Comparison of ENCODE assay signal across 18 cellular contexts in the genomic region with DNA sequence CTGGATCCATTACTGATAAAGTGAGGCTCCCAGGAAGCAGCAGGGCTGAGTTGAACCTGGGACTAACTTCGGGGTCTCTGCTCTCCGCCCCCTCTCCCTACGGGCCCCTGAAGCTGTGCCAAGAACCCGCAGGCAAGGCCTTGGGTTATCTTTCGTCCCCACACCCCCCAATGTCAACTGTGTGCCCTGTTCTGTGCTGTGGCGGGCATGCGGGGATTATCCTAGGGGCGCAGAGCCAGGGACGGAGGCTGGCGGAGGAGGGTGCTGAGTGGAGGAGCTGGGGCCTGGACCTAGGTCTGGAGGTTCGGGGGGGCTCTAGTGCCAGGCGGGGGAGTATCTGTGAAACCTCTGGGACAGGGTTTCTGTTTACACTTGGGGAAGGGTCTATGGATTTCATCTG. TPM values are rescaled to one million over a fixed set of nuclear protein-coding genes. Genes with fewer than 3 reads are reported as not detected.
DNase-seq lines count a peak whose midpoint lies in the region; ATAC-seq and TF ChIP-seq lines count a peak whose summit lies in the region.
"Had no signal": no experiment of that assay in that cellular context is flagged by ENCODE, and none has a peak within 500 bp of the region (broad histone marks: within the 10 kb centered on the region; RNA-seq: fewer than 3 reads in every experiment).

No MANE protein-coding gene starts in this region.

- H3K4me2 ChIP-seq in hepatocyte = peak overlapping the region; percentile 97

- no peaks in the 10 kb centered on the region for H4K20me1 ChIP-seq in hepatocyte (ENCODE audit: insufficient read depth, poor library complexity, severe bottlenecking)

- H3K4me1 ChIP-seq in hepatocyte (ENCODE audit: insufficient read depth) = peaks cover 12% of the 10 kb centered on the region

- POLR2A ChIA-PET in CD4-positive, alpha-beta T cell (lab: Charles Lee) = interaction anchor here (1.3 to 3.2 kb wide), 3 partner anchors 24 to 52 kb away, joined by 4 to 20 read pairs (median 5); partner anchors contain the start of gene IL27RA

- no peaks in the 10 kb centered on the region for H3K9me3 ChIP-seq in CD4-positive, alpha-beta T cell (ENCODE audit: control insufficient read depth, low read length)
- H3K9me3 ChIP-seq in hepatocyte (ENCODE audit: low read depth) = no peaks in the 10 kb centered on the region
- H3K9me3 ChIP-seq: prostate gland had no signal

- H3K79me2 ChIP-seq in hepatocyte = no peaks in the 10 kb centered on the region

- no peak overlapping the region for H3K27ac ChIP-seq in CD4-positive, alpha-beta T cell (ENCODE audit: low read depth, low read length)
- H3K27ac ChIP-seq in hepatocyte = peak overlapping the region; percentile 77

- CTCF ChIA-PET in CD4-positive, alpha-beta T cell (lab: Charles Lee) = interaction anchor here (0.7 kb wide), 1 partner anchor 26 kb away, joined by 3 read pairs; the partner anchor contains the start of gene RFX1

- TF ChIP-seq CTCF in CD4-positive, alpha-beta T cell (IDR thresholded peaks at IDR 0.05) = no peak
- TF ChIP-seq CTCF in hepatocyte (IDR thresholded peaks at IDR 0.05; ENCODE audit: poor library complexity) = no peak
- TF ChIP-seq CTCF in progenitor cell of endocrine pancreas (IDR thresholded peaks at IDR 0.05; ENCODE audit: unreplicated experiment) = no peak

- no peaks in the 10 kb centered on the region for H3K36me3 ChIP-seq in hepatocyte (replicated peaks; ENCODE audit: insufficient read depth, low read depth)
- H3K36me3 ChIP-seq: prostate gland had no signal

- H3K4me3 ChIP-seq in hepatocyte = no peak overlapping the region

- ATAC-seq in CD4-positive, alpha-beta T cell (ENCODE audit: poor library complexity) = no peak
- no peak for ATAC-seq in GM18907 (IDR thresholded peaks at IDR 0.05; ENCODE audit: unreplicated experiment)
- ATAC-seq in GM21737 (IDR thresholded peaks at IDR 0.05; ENCODE audit: unreplicated experiment) = no peak
- ATAC-seq in HG02852 (IDR thresholded peaks at IDR 0.05; ENCODE audit: unreplicated experiment) = no peak

- no peaks in the 10 kb centered on the region for H3K9me2 ChIP-seq in hepatocyte (replicated peaks; ENCODE audit: insufficient read depth)

- H3K4me3 Mint-ChIP-seq in CD4-positive, alpha-beta T cell = peak overlapping the region; percentile 51
- H3K4me3 Mint-ChIP-seq in IgD-negative memory B cell (peak overlapping the region; percentile 3 to 73 (median 34)), progenitor cell of endocrine pancreas (ENCODE audit: low read depth) (no peak overlapping the region)

- no peaks in the 10 kb centered on the region for H3K27me3 Mint-ChIP-seq in CD4-positive, alpha-beta T cell
- peaks cover 2% of the 10 kb centered on the region for H3K27me3 Mint-ChIP-seq in IgD-negative memory B cell
- no peaks in the 10 kb centered on the region for H3K27me3 Mint-ChIP-seq in progenitor cell of endocrine pancreas

- intact Hi-C loops in CD4-positive, alpha-beta T cell (cut with DNase I, micrococcal nuclease) = no loop called here

- no peaks in the 10 kb centered on the region for H3K27me3 ChIP-seq in CD4-positive, alpha-beta T cell (ENCODE audit: control insufficient read depth, insufficient read depth, low read length)
- H3K27me3 ChIP-seq in hepatocyte = no peaks in the 10 kb centered on the region

- H2AFZ ChIP-seq in hepatocyte = no peak overlapping the region

- H3K9me3 Mint-ChIP-seq in CD4-positive, alpha-beta T cell = no peaks in the 10 kb centered on the region
- H3K9me3 Mint-ChIP-seq in IgD-negative memory B cell (no peaks in the 10 kb centered on the region), progenitor cell of endocrine pancreas (ENCODE audit: low read depth) (no peaks in the 10 kb centered on the region)

- no peak for DNase-seq in CD4-positive, alpha-beta T cell
- no peak for DNase-seq in hepatocyte (ENCODE audit: low spot score)
- no peak for DNase-seq in progenitor cell of endocrine pancreas (ENCODE audit: low spot score, unreplicated experiment)
- DNase-seq in activated gamma-delta T cell (lab: John Stamatoyannopoulos, UW) = no peak
- DNase-seq: activated effector memory CD4-positive, alpha-beta T cell treated with Interleukin-2 at 50 U/mL for 16 hours; AML-193; cortex of kidney; DMS79; NCI-H187; NCI-H526 treated with DMSO at 0.1 percent for 48 hours had no signal

- peaks cover 41% of the 10 kb centered on the region for H3K4me1 Mint-ChIP-seq in CD4-positive, alpha-beta T cell (ENCODE audit: low read depth)
- H3K4me1 Mint-ChIP-seq in IgD-negative memory B cell (peaks cover 17 to 35% (median 21%) of the 10 kb centered on the region in 3 donors), progenitor cell of endocrine pancreas (ENCODE audit: low read depth) (no peaks in the 10 kb centered on the region)

- peaks cover 4% of the 10 kb centered on the region for H3K36me3 Mint-ChIP-seq in CD4-positive, alpha-beta T cell (ENCODE audit: low read depth)
- H3K36me3 Mint-ChIP-seq in IgD-negative memory B cell (peaks cover 3% of the 10 kb centered on the region), progenitor cell of endocrine pancreas (ENCODE audit: insufficient read depth) (peaks cover 3% of the 10 kb centered on the region)

- WGBS in hepatocyte (ENCODE audit: low lambda C conversion rate, missing lambda C conversion rate) = 83% methylated on average over 11 of the region's 12 CpGs

- H3K27ac Mint-ChIP-seq in CD4-positive, alpha-beta T cell = peak overlapping the region; percentile 72
- peak overlapping the region; percentile 23 to 50 (median 46) for H3K27ac Mint-ChIP-seq in IgD-negative memory B cell
- peak overlapping the region; percentile 56 for H3K27ac Mint-ChIP-seq in progenitor cell of endocrine pancreas

RNA-seq across cellular contexts. Expression of gene RFX1, which starts 26.4 kb away (rescaled TPM):
- 10 to 100 TPM; 14.6 to 16.3 TPM for total RNA-seq in CD4-positive, alpha-beta T cell
- polyA plus RNA-seq in IgD-negative memory B cell = 3.7 TPM
- 2.2 and 4.2 TPM in 2 replicates for total RNA-seq in hepatocyte
- polyA plus RNA-seq in hepatocyte = 2.4 and 4.1 TPM in 2 replicates
- 26.5 and 30.6 TPM in 2 replicates for total RNA-seq in progenitor cell of endocrine pancreas

RNA-seq across cellular contexts. Expression of gene DCAF15, which starts 27.4 kb away (rescaled TPM):
- total RNA-seq in CD4-positive, alpha-beta T cell = 10 to 100 TPM; 84.9 to 85.0 TPM
- polyA plus RNA-seq in IgD-negative memory B cell = 5.7 TPM
- 9.3 and 13.4 TPM in 2 replicates for total RNA-seq in hepatocyte
- polyA plus RNA-seq in hepatocyte = 16.4 and 19.0 TPM in 2 replicates
- total RNA-seq in progenitor cell of endocrine pancreas = 57.3 and 65.5 TPM in 2 replicates

RNA-seq across cellular contexts. Expression of gene PODNL1, which starts 41.5 kb away (rescaled TPM):
- total RNA-seq in CD4-positive, alpha-beta T cell = not detected
- polyA plus RNA-seq in IgD-negative memory B cell = not detected
- total RNA-seq in hepatocyte = 0.17 TPM in 1 of 2 replicates, not detected in the other
- 2.4 and 3.3 TPM in 2 replicates for polyA plus RNA-seq in hepatocyte
- not detected in 2 replicates for total RNA-seq in progenitor cell of endocrine pancreas

RNA-seq across cellular contexts. Expression of gene RLN3, which starts 48.3 kb away (rescaled TPM):
- not detected for total RNA-seq in CD4-positive, alpha-beta T cell
- polyA plus RNA-seq in IgD-negative memory B cell (0.65 TPM), hepatocyte (not detected in 2 replicates)
- total RNA-seq in hepatocyte (not detected in 2 replicates), progenitor cell of endocrine pancreas (not detected in 2 replicates)
- total RNA-seq: activated CD8-positive, alpha-beta memory T cell treated with anti-CD3 and anti-CD28 coated beads for 36 hours; glomerular endothelial cell; mucosa of gallbladder; prostate gland had no signal

RNA-seq across cellular contexts. Expression of gene IL27RA, which starts 51.9 kb away (rescaled TPM):
- total RNA-seq in CD4-positive, alpha-beta T cell = 10 to 100 TPM; 25.0 to 26.7 TPM
- polyA plus RNA-seq in IgD-negative memory B cell (58.3 TPM), hepatocyte (1.7 and 2.3 TPM in 2 replicates)
- total RNA-seq in hepatocyte (1.9 and 2.0 TPM in 2 replicates), progenitor cell of endocrine pancreas (3.4 and 3.7 TPM in 2 replicates)
